Comparison of ENCODE assay signal across 22 cellular contexts in the genomic region with DNA sequence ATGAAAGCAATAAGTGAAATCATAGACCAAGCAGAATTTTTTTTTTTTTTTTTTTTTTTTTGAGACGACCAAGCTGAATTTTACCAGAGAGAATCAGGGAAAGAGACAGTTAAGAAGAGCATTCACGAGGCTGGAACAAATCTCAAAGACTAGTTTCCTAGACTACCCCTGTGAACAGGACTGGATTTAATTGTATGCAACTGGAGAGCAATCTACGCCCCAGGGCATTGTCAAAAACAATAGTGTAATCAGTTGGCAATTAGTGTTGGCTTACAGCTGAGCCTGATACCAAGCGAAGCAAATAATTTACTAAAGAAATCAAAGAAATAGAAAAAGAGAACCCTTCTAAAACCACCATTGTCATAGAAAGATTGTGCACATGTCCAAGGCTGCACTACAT.
DNase-seq lines count a peak whose midpoint lies in the region; ATAC-seq, FAIRE-seq and TF ChIP-seq lines count a peak whose summit lies in the region.
"Had no signal": no experiment of that assay in that cellular context is flagged by ENCODE, and none has a peak within 500 bp of the region (broad histone marks: within the 10 kb centered on the region; RNA-seq: fewer than 3 reads in every experiment).

No MANE protein-coding gene starts in this region.

- H3K4me3 ChIP-seq in SK-N-SH (ENCODE audit: low read depth in 2 of 2, low read length in 1 of 2): no peak overlapping the region
- H3K4me3 ChIP-seq: A549, HAP-1 had no signal

- H3K4me1 ChIP-seq in SK-N-SH (ENCODE audit: control insufficient read depth in 1 of 2, insufficient read depth in 2 of 2, low read depth in 1 of 2, low read length in 1 of 2): peaks cover 0 to 3% of the 10 kb centered on the region in 2 experiments; a peak in 2 of 4 replicates
- H3K4me1 ChIP-seq: A549, HAP-1 had no signal

- TF ChIP-seq CTCF in SK-N-SH (IDR thresholded peaks at IDR 0.05): no peak
- TF ChIP-seq CTCF in GM10248 (IDR thresholded peaks at IDR 0.05; ENCODE audit: control extremely low read depth, extremely low read depth, low read depth, missing control alignments): no peak

- FAIRE-seq in GM12892 (lab: Jason Lieb, UNC): no peak
- FAIRE-seq: A549, D721Med, GM18507, H54 had no signal

- no peak for TF ChIP-seq POLR2A in GM12892 (IDR thresholded peaks at IDR 0.05; ENCODE audit: low read depth, low read length)

- no peaks in the 10 kb centered on the region for H4K20me1 ChIP-seq in SK-N-SH (ENCODE audit: insufficient read depth)

- no peak overlapping the region for H2AFZ ChIP-seq in SK-N-SH (ENCODE audit: low read depth)

- WGBS in SK-N-SH (ENCODE audit: low lambda C conversion rate): 37% methylated on average over 4 of the region's 4 CpGs

- H3K9me3 ChIP-seq in SK-N-SH: no peaks in the 10 kb centered on the region
- H3K9me3 ChIP-seq: A549, HAP-1 had no signal

- POLR2A ChIA-PET in SK-N-SH (lab: Yijun Ruan, JAX): no interaction called here
- POLR2A ChIA-PET in GM10248 (lab: Yijun Ruan, JAX): no interaction called here

- TF ChIP-seq EP300 in SK-N-SH (IDR thresholded peaks at IDR 0.05; ENCODE audit: borderline replicate concordance in 1 of 2, low read depth in 1 of 2, low read length in 1 of 2): no peak

- no peak overlapping the region for H3K9ac ChIP-seq in SK-N-SH

- H3K27me3 ChIP-seq in SK-N-SH (ENCODE audit: insufficient read depth): no peaks in the 10 kb centered on the region

- H3K36me3 ChIP-seq in SK-N-SH (replicated peaks in 1 of 2; ENCODE audit: control insufficient read depth in 1 of 2, insufficient read depth in 2 of 2, low read length in 1 of 2): no peaks in the 10 kb centered on the region
- H3K36me3 ChIP-seq: HAP-1 had no signal

- no peaks in the 10 kb centered on the region for H3K9me2 ChIP-seq in SK-N-SH

- ATAC-seq in SK-N-SH treated with all-trans-retinoic acid at 6 μM for 48 hours: no peak
- ATAC-seq: A549 had no signal

- no peak for TF ChIP-seq RAD21 in SK-N-SH (IDR thresholded peaks at IDR 0.05; ENCODE audit: low read length)

- CTCF ChIA-PET in SK-N-SH (lab: Yijun Ruan, JAX): interaction anchor here (0.8 to 2.3 kb wide), 6 partner anchors 13 to 245 kb away, joined by 3 to 6 read pairs (median 4); no protein-coding TSS in a partner anchor
- CTCF ChIA-PET in GM10248 (lab: Yijun Ruan, JAX): interaction anchor here (2.7 kb wide), 1 partner anchor 10 kb away, joined by 9 read pairs; no protein-coding TSS in a partner anchor

- H3K4me2 ChIP-seq in SK-N-SH: no peak overlapping the region
- H3K4me2 ChIP-seq: A549 had no signal

- DNase-seq in SK-N-SH (peak; percentile 55), foreskin melanocyte (peak; percentile 66), retina (peak; percentile 10), GM12892 (ENCODE audit: insufficient read length) (no peak), GM10248 (ENCODE audit: extremely low spot score) (no peak)
- DNase-seq: 8988T; ACHN; AML-193; C1 segment of cervical spinal cord; CD4-positive, alpha-beta memory T cell; DMS 273 treated with DMSO at 0.1 percent for 48 hours; DMS79; EL; GF-D8; GOT3; HFFc6 had no signal

- peak overlapping the region in 1 of 2 experiments; percentile 4; a peak in 1 of 4 replicates for H3K27ac ChIP-seq in SK-N-SH (ENCODE audit: low read depth in 2 of 2, low read length in 1 of 2)
- H3K27ac ChIP-seq: A549 had no signal

- no peaks in the 10 kb centered on the region for H3F3A ChIP-seq in SK-N-SH (replicated peaks; ENCODE audit: insufficient read depth)

- H3K79me2 ChIP-seq in SK-N-SH (ENCODE audit: insufficient read depth): no peaks in the 10 kb centered on the region

TF ChIP-seq in SK-N-SH, 30 proteins besides CTCF, POLR2A, EP300 and RAD21:
- TF ChIP-seq, protein P1, sequence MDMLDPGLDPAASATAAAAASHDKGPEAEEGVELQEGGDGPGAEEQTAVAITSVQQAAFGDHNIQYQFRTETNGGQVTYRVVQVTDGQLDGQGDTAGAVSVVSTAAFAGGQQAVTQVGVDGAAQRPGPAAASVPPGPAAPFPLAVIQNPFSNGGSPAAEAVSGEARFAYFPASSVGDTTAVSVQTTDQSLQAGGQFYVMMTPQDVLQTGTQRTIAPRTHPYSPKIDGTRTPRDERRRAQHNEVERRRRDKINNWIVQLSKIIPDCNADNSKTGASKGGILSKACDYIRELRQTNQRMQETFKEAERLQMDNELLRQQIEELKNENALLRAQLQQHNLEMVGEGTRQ (IDR thresholded peaks at IDR 0.05; ENCODE audit: borderline replicate concordance, low read depth, low read length): no peak

TF ChIP-seq in SK-N-SH treated with all-trans-retinoic acid at 6 μM for 48 hours, 23 proteins besides CTCF, POLR2A, EP300 and RAD21:
- TF ChIP-seq PPARA (CRISPR knock-in tag; IDR thresholded peaks at IDR 0.05; ENCODE audit: borderline replicate concordance) (no peak), TCF4 (CRISPR knock-in tag; IDR thresholded peaks at IDR 0.05; ENCODE audit: borderline replicate concordance) (no peak), CSDC2 (CRISPR knock-in tag; IDR thresholded peaks at IDR 0.05) (no peak), GLIS3 (CRISPR knock-in tag; IDR thresholded peaks at IDR 0.05) (no peak), SNAI2 (CRISPR knock-in tag; IDR thresholded peaks at IDR 0.05) (no peak)

Comparison
In these comparisons a context has a peak if more than half of its experiments do, and no peak if none do; other contexts are left out.
1. DNase-seq: peak in SK-N-SH (single experiment), foreskin melanocyte (single experiment) and retina (single experiment); none in GM12892 (single experiment) and GM10248 (single experiment).